ENCODE assay signal across 8 cellular contexts in genomic region chr13:27621116-27621365, GRCh38. TPM values are rescaled to one million over a fixed set of nuclear protein-coding genes. Genes with fewer than 3 reads are reported as not detected.
DNase-seq lines count a peak whose midpoint lies in the region; ATAC-seq, FAIRE-seq and TF ChIP-seq lines count a peak whose summit lies in the region.

No MANE protein-coding gene starts in this region.

- no peak for DNase-seq in AG10803 (ENCODE audit: low read depth)
- DNase-seq in HFFc6: no peak
- DNase-seq in adrenal gland: no peak
- DNase-seq in right lobe of liver: no peak
- DNase-seq in type B pancreatic cell (ENCODE audit: extremely low spot score, unreplicated experiment): no peak
- DNase-seq in H54 (ENCODE audit: insufficient read length, low spot score): no peak
- DNase-seq in cerebellar cortex (ENCODE audit: low spot score): no peak
- DNase-seq in NCI-H1694 treated with DMSO at 0.1 percent for 48 hours (lab: John Stamatoyannopoulos, UW): no peak

- no peaks in the 10 kb centered on the region for H3K9me3 Mint-ChIP-seq in HFFc6
- no peaks in the 10 kb centered on the region for H3K9me3 Mint-ChIP-seq in type B pancreatic cell

- intact Hi-C loops in adrenal gland (cut with DNase I): no loop called here
- intact Hi-C loops in right lobe of liver (cut with DNase I): no loop called here

- H3K36me3 ChIP-seq in adrenal gland (replicated peaks in 1 of 2) (no peaks in the 10 kb centered on the region), right lobe of liver (no peaks in the 10 kb centered on the region)

- peak overlapping the region; percentile 81 for H3K4me3 ChIP-seq in AG10803 (ENCODE audit: low read length)
- H3K4me3 ChIP-seq in adrenal gland: peak overlapping the region in 3 of 4 donors; percentile 52 to 80 (median 76)
- peak overlapping the region; percentile 89 to 97 (median 97) for H3K4me3 ChIP-seq in right lobe of liver

- H3K4me1 Mint-ChIP-seq in HFFc6 (ENCODE audit: low read depth) (peaks cover 53% of the 10 kb centered on the region), type B pancreatic cell (ENCODE audit: unreplicated experiment) (peaks cover 38% of the 10 kb centered on the region)

- H3K4me3 Mint-ChIP-seq in HFFc6 (peak overlapping the region; percentile 97), type B pancreatic cell (peak overlapping the region; percentile 95)

- H3K27ac Mint-ChIP-seq in HFFc6 (peak overlapping the region; percentile 75), type B pancreatic cell (peak overlapping the region; percentile 98)

- no peaks in the 10 kb centered on the region for H3K27me3 ChIP-seq in adrenal gland
- H3K27me3 ChIP-seq in right lobe of liver: no peaks in the 10 kb centered on the region

- H3K9me3 ChIP-seq in adrenal gland (replicated peaks in 1 of 3) (no peaks in the 10 kb centered on the region), right lobe of liver (no peaks in the 10 kb centered on the region)

- TF ChIP-seq POLR2A in adrenal gland (IDR thresholded peaks at IDR 0.05): no peak
- no peak for TF ChIP-seq POLR2A in right lobe of liver (IDR thresholded peaks at IDR 0.05)
- no peak for TF ChIP-seq POLR2A in H54 (IDR thresholded peaks at IDR 0.05; ENCODE audit: low read depth, low read length)

- ATAC-seq in right lobe of liver: no peak

- H3K4me1 ChIP-seq in adrenal gland (replicated peaks in 1 of 2) (peaks cover 13 to 42% of the 10 kb centered on the region in 2 donors), right lobe of liver (peaks cover 0 to 46% (median 12%) of the 10 kb centered on the region in 4 donors)

- FAIRE-seq in H54 (lab: Jason Lieb, UNC): no peak

- TF ChIP-seq CTCF in AG10803 (conservative IDR thresholded peaks at IDR 0.05; ENCODE audit: low read length) (no peak), HFFc6 (IDR thresholded peaks at IDR 0.05) (no peak), adrenal gland (IDR thresholded peaks at IDR 0.05) (no peak), right lobe of liver (IDR thresholded peaks at IDR 0.05) (no peak), type B pancreatic cell (conservative IDR thresholded peaks at IDR 0.05) (no peak)

- WGBS in adrenal gland, 4 donors: 0 to 2% (median 0%) methylated on average over 8 of the region's 8 CpGs
- WGBS in right lobe of liver (ENCODE audit: insufficient coverage, low coverage, low lambda C conversion rate, missing lambda C conversion rate): 0% methylated on average over 8 of the region's 8 CpGs

- H3K27me3 Mint-ChIP-seq in HFFc6 (ENCODE audit: insufficient read depth) (peaks cover 3% of the 10 kb centered on the region), type B pancreatic cell (no peaks in the 10 kb centered on the region)

- H3K36me3 Mint-ChIP-seq in HFFc6 (ENCODE audit: low read depth) (peaks cover 28% of the 10 kb centered on the region), type B pancreatic cell (peaks cover 39% of the 10 kb centered on the region)

- H3K27ac ChIP-seq in adrenal gland (peak overlapping the region; percentile 85 to 98 (median 95)), right lobe of liver (peak overlapping the region; percentile 80 to 95 (median 93))

RNA-seq across cellular contexts. Expression of gene POLR1D, which starts 0.7 kb away (rescaled TPM):
- total RNA-seq in HFFc6 (2021; fragmentation: NEBNext Ultra II Directional; extraction: Animal tissue kit (Norgen Biotek cat#: 25700)): 10 to 100 TPM; 66.2 to 82.0 (median 70.2) TPM
- total RNA-seq in adrenal gland (100 to 1,000 TPM in 7 of 8 donors, 10 to 100 TPM in 1; 81.5 to 369 (median 173) TPM), right lobe of liver (10 to 100 TPM; 34.9 to 56.2 (median 46.6) TPM), type B pancreatic cell (ENCODE audit: low replicate concordance) (118 and 155 TPM in 2 replicates)
- 100 to 1,000 TPM; 148 to 188 (median 173) TPM for polyA plus RNA-seq in adrenal gland

RNA-seq across cellular contexts. Expression of gene LNX2, which starts 0.7 kb away (rescaled TPM):
- 1 to 10 TPM; 3.9 to 5.3 (median 5.2) TPM for total RNA-seq in HFFc6 (2021; fragmentation: NEBNext Ultra II Directional; extraction: Animal tissue kit (Norgen Biotek cat#: 25700))
- total RNA-seq in adrenal gland (10 to 100 TPM in 7 of 8 donors, 1 to 10 TPM in 1; 9.7 to 26.5 (median 19.2) TPM), right lobe of liver (10 to 100 TPM in 5 of 6 experiments, 1 to 10 TPM in 1; 9.5 to 28.3 (median 19.6) TPM), type B pancreatic cell (ENCODE audit: low replicate concordance) (12.0 and 18.7 TPM in 2 replicates)
- 10 to 100 TPM in 1 of 3 donors, 1 to 10 TPM in 2; 2.9 to 17.5 (median 4.9) TPM for polyA plus RNA-seq in adrenal gland
